Comparison of ENCODE assay signal across 11 cellular contexts in genomic region chr11:125166903-125167291, GRCh38. TPM values are rescaled to one million over a fixed set of nuclear protein-coding genes. Genes with fewer than 3 reads are reported as not detected.
DNase-seq lines count a peak whose midpoint lies in the region; ATAC-seq and TF ChIP-seq lines count a peak whose summit lies in the region.
"Had no signal": no experiment of that assay in that cellular context is flagged by ENCODE, and none has a peak within 500 bp of the region (broad histone marks: within the 10 kb centered on the region; RNA-seq: fewer than 3 reads in every experiment).

No MANE protein-coding gene starts in this region.

- H3K27me3 ChIP-seq in GM23248 (replicated peaks; ENCODE audit: insufficient read depth) (peaks cover 3% of the 10 kb centered on the region; the same call in 1 of the 2 replicates), iPS-20b (ENCODE audit: insufficient read depth, low read length) (peaks cover 62% of the 10 kb centered on the region)

- peaks cover 15% of the 10 kb centered on the region for H3K4me1 Mint-ChIP-seq in activated CD4-positive, alpha-beta T cell treated with anti-CD3 and anti-CD28 coated beads, Interleukin-2, amount 10 ng/mL, durations not matched to agents 7 days and 5 days

- no peaks in the 10 kb centered on the region for H4K20me1 ChIP-seq in GM23248 (ENCODE audit: insufficient read depth)

- H3K27ac ChIP-seq in GM23248, result no peak overlapping the region
- H3K27ac ChIP-seq in iPS-20b (ENCODE audit: low read length), result no peak overlapping the region

- H3K9me3 ChIP-seq in GM23248 (ENCODE audit: low read depth) (no peaks in the 10 kb centered on the region), iPS-20b (ENCODE audit: insufficient read depth, low read depth, low read length) (no peaks in the 10 kb centered on the region)

- no peaks in the 10 kb centered on the region for H3K9me2 ChIP-seq in GM23248 (ENCODE audit: insufficient read depth)

- H3F3A ChIP-seq in GM23248 (ENCODE audit: insufficient read depth), result no peaks in the 10 kb centered on the region

- no peak overlapping the region for H3K27ac Mint-ChIP-seq in activated CD4-positive, alpha-beta T cell treated with anti-CD3 and anti-CD28 coated beads, Interleukin-2, amount 10 ng/mL, durations not matched to agents 7 days and 5 days
- H3K27ac Mint-ChIP-seq: activated naive CD4-positive, alpha-beta T cell treated with anti-CD3 and anti-CD28 coated beads for 36 hours had no signal

- H3K9ac ChIP-seq in GM23248, result no peak overlapping the region
- H3K9ac ChIP-seq in iPS-20b (ENCODE audit: low read depth, low read length), result peak overlapping the region; percentile 80; the same call in 1 of the 2 replicates

- no peak overlapping the region for H3K4me2 ChIP-seq in GM23248 (ENCODE audit: unreplicated experiment)

- H3K9me3 Mint-ChIP-seq in activated CD4-positive, alpha-beta T cell treated with anti-CD3 and anti-CD28 coated beads, Interleukin-2, amount 10 ng/mL, durations not matched to agents 7 days and 5 days, result no peaks in the 10 kb centered on the region
- H3K9me3 Mint-ChIP-seq: activated naive CD4-positive, alpha-beta T cell treated with anti-CD3 and anti-CD28 coated beads for 36 hours had no signal

- H3K36me3 Mint-ChIP-seq in activated CD4-positive, alpha-beta T cell treated with anti-CD3 and anti-CD28 coated beads, Interleukin-2, amount 10 ng/mL, durations not matched to agents 7 days and 5 days (ENCODE audit: low read depth), result peaks cover 3% of the 10 kb centered on the region

- WGBS in GM23248 (ENCODE audit: low coverage in 1 of 2, low lambda C conversion rate in 2 of 2, missing lambda C conversion rate in 2 of 2), 2 experiments, result 87 to 88% methylated on average over 8 to 10 of the region's 10 CpGs

- no peak for DNase-seq in GM23248
- peak; percentile 27 for DNase-seq in astrocyte of the spinal cord (ENCODE audit: low read depth, low spot score)
- DNase-seq in retinal pigment epithelial cell (ENCODE audit: low read depth), result no peak
- no peak for DNase-seq in NCI-H1092 (lab: John Stamatoyannopoulos, UW)
- DNase-seq in activated CD4-positive, alpha-beta T cell treated with anti-CD3 and anti-CD28 coated beads, Interleukin-2, amount 10 ng/mL, durations not matched to agents 7 days and 5 days, result no peak
- no peak for DNase-seq in DMS53 treated with DMSO at 0.1 percent for 48 hours (lab: John Stamatoyannopoulos, UW; ENCODE audit: unreplicated experiment)
- DNase-seq: activated CD4-positive, CD25-positive, alpha-beta regulatory T cell treated with anti-CD3 and anti-CD28 coated beads, Interleukin-2, amount 50 U/mL, for 72 hours; activated naive CD4-positive, alpha-beta T cell treated with anti-CD3 and anti-CD28 coated beads for 36 hours; occipital lobe had no signal

- H2AFZ ChIP-seq in GM23248, result peak overlapping the region; percentile 86; the same call in 1 of the 2 replicates

- no peak overlapping the region for H3K4me3 Mint-ChIP-seq in activated CD4-positive, alpha-beta T cell treated with anti-CD3 and anti-CD28 coated beads, Interleukin-2, amount 10 ng/mL, durations not matched to agents 7 days and 5 days

- POLR2A ChIA-PET in activated CD4-positive, alpha-beta T cell treated with anti-CD3 and anti-CD28 coated beads, Interleukin-2, amount 10 ng/mL, durations not matched to agents 7 days and 5 days (lab: Charles Lee), result no interaction called here

- H3K36me3 ChIP-seq in GM23248 (ENCODE audit: low read depth) (no peaks in the 10 kb centered on the region), iPS-20b (ENCODE audit: insufficient read depth, low read depth, low read length) (no peaks in the 10 kb centered on the region)

- H3K27me3 Mint-ChIP-seq in activated CD4-positive, alpha-beta T cell treated with anti-CD3 and anti-CD28 coated beads, Interleukin-2, amount 10 ng/mL, durations not matched to agents 7 days and 5 days, result peaks cover 78% of the 10 kb centered on the region

- no peak for ATAC-seq in HG03097 (IDR thresholded peaks at IDR 0.05; ENCODE audit: low FRiP score, unreplicated experiment)

- H3K4me3 ChIP-seq in GM23248, result peak overlapping the region; percentile 74; the same call in 1 of the 2 replicates
- peak overlapping the region; percentile 68 for H3K4me3 ChIP-seq in astrocyte of the spinal cord (ENCODE audit: low read depth, low read length)
- H3K4me3 ChIP-seq in iPS-20b (ENCODE audit: low read length), result peak overlapping the region; percentile 78
- peak overlapping the region; percentile 60 for H3K4me3 ChIP-seq in retinal pigment epithelial cell (ENCODE audit: low read length)

- TF ChIP-seq CTCF in astrocyte of the spinal cord (IDR thresholded peaks at IDR 0.05; ENCODE audit: low read depth, low read length) (no peak), retinal pigment epithelial cell (conservative IDR thresholded peaks at IDR 0.05; ENCODE audit: low read depth, low read length) (no peak)

- CTCF ChIA-PET in activated CD4-positive, alpha-beta T cell treated with anti-CD3 and anti-CD28 coated beads, Interleukin-2, amount 10 ng/mL, durations not matched to agents 7 days and 5 days (lab: Charles Lee), result no interaction called here

- no peaks in the 10 kb centered on the region for H3K79me2 ChIP-seq in GM23248 (ENCODE audit: insufficient read depth)

- in situ Hi-C loops in GM23248 (cut with MboI), result no loop called here
- in situ Hi-C loops in astrocyte of the spinal cord (cut with HindIII; ENCODE audit: low sequenced_read_pairs), result no loop called here

- H3K4me1 ChIP-seq in GM23248 (ENCODE audit: insufficient read depth), result no peaks in the 10 kb centered on the region
- peaks cover 59% of the 10 kb centered on the region for H3K4me1 ChIP-seq in iPS-20b (ENCODE audit: insufficient read depth, low read length)

RNA-seq across cellular contexts. Expression of gene PKNOX2, which starts 2.3 kb away (rescaled TPM):
- 0.51 and 0.76 TPM in 2 replicates for total RNA-seq in GM23248 (2014; rRNA removed; shearing (Covaris generic))
- polyA plus RNA-seq in GM23248 (2016; fragmentation: Nextera tagmentation; extraction: Ambion mirVana), result 0.08 and 0.21 TPM in 2 replicates
- not detected for total RNA-seq in activated CD4-positive, alpha-beta T cell treated with anti-CD3 and anti-CD28 coated beads, Interleukin-2, amount 10 ng/mL, durations not matched to agents 7 days and 5 days
- total RNA-seq: activated naive CD4-positive, alpha-beta T cell treated with anti-CD3 and anti-CD28 coated beads for 36 hours had no signal

RNA-seq across cellular contexts. Expression of gene TMEM218, which starts 55.5 kb away (rescaled TPM):
- total RNA-seq in GM23248 (2014; rRNA removed; shearing (Covaris generic)), result 31.9 and 44.9 TPM in 2 replicates
- 30.1 and 32.8 TPM in 2 replicates for polyA plus RNA-seq in GM23248 (2016; fragmentation: Nextera tagmentation; extraction: Ambion mirVana)
- 10 to 100 TPM; 16.3 to 16.9 TPM for total RNA-seq in activated CD4-positive, alpha-beta T cell treated with anti-CD3 and anti-CD28 coated beads, Interleukin-2, amount 10 ng/mL, durations not matched to agents 7 days and 5 days
